ENCODE assay signal across 18 cellular contexts in genomic region chr17:334974-335481, GRCh38. TPM values are rescaled to one million over a fixed set of nuclear protein-coding genes. Genes with fewer than 3 reads are reported as not detected.
DNase-seq lines count a peak whose midpoint lies in the region; ATAC-seq and TF ChIP-seq lines count a peak whose summit lies in the region.
"Had no signal": no experiment of that assay in that cellular context is flagged by ENCODE, and none has a peak within 500 bp of the region (broad histone marks: within the 10 kb centered on the region; RNA-seq: fewer than 3 reads in every experiment).

No MANE protein-coding gene starts in this region.

- peak in 1 of 10 donors; percentile 59 for DNase-seq in naive thymus-derived CD8-positive, alpha-beta T cell
- DNase-seq in tibial artery (peak; percentile 16 to 58), UCSD-AML1 (lab: John Stamatoyannopoulos, UW; ENCODE audit: unreplicated experiment) (no peak), cerebellar nuclear complex (lab: John Stamatoyannopoulos, UW) (no peak), T-helper 1 cell (no peak)
- DNase-seq: activated CD8-positive, alpha-beta memory T cell treated with anti-CD3 and anti-CD28 coated beads, Interleukin-2, amount 50 U/mL, for 48 hours; activated naive CD4-positive, alpha-beta T cell treated with Interleukin-2 at 50 U/mL for 16 hours; caudate nucleus; foreskin keratinocyte; NCI-H1436 treated with DMSO at 0.1 percent for 48 hours; NCI-H345; NK-92 treated with Interleukin-12 subunit alpha and Interleukin-12 subunit beta, amount 100 ng/mL, for 24 hours; nucleus accumbens; stimulated activated naive CD4-positive, alpha-beta T cell treated with Interleukin-2 at 50 U/mL for 16 hours had no signal

- CTCF ChIA-PET in HEK293 (lab: Yijun Ruan, JAX): no interaction called here

- H3K36me3 Mint-ChIP-seq in brain: no peaks in the 10 kb centered on the region
- H3K36me3 Mint-ChIP-seq in naive thymus-derived CD8-positive, alpha-beta T cell: no peaks in the 10 kb centered on the region

- H3K4me3 Mint-ChIP-seq in brain: peak overlapping the region in 1 of 5 experiments; percentile 23
- H3K4me3 Mint-ChIP-seq in naive thymus-derived CD8-positive, alpha-beta T cell: peak overlapping the region in 9 of 10 donors; percentile 42 to 90 (median 72)
- H3K4me3 Mint-ChIP-seq: T-helper 1 cell treated with Interleukin-12 subunit alpha and Interleukin-12 subunit beta and Interleukin-4 antibody, amounts not matched to agents 30 μg/mL and 1 μg/mL, for 36 hours had no signal

- no peak overlapping the region for H3K4me3 ChIP-seq in HEK293 (ENCODE audit: low read depth, low read length)
- H3K4me3 ChIP-seq in tibial artery: no peak overlapping the region

- H3K36me3 ChIP-seq in HEK293 (ENCODE audit: control insufficient read depth in 2 of 2, insufficient read depth in 1 of 2, low read length in 2 of 2) (no peaks in the 10 kb centered on the region), tibial artery (no peaks in the 10 kb centered on the region)

- POLR2A ChIA-PET in HEK293 (lab: Yijun Ruan, JAX): no interaction called here
- POLR2A ChIA-PET in naive thymus-derived CD8-positive, alpha-beta T cell (lab: Charles Lee): interaction anchor here (1.1 to 2.1 kb wide), 4 partner anchors 9 to 76 kb away, joined by 3 to 6 read pairs (median 4); a partner anchor contains a TSS

- H3K4me1 ChIP-seq in HEK293 (ENCODE audit: control insufficient read depth, insufficient read depth, low read length) (peaks cover 9% of the 10 kb centered on the region), tibial artery (peaks cover 0 to 10% (median 0%) of the 10 kb centered on the region in 4 donors)
- H3K4me1 ChIP-seq: foreskin keratinocyte had no signal

- H3K9me3 ChIP-seq in HEK293 (ENCODE audit: control insufficient read depth, insufficient read depth, low read depth, low read length) (no peaks in the 10 kb centered on the region), tibial artery (no peaks in the 10 kb centered on the region)

- peaks cover 91% of the 10 kb centered on the region for H3K4me1 Mint-ChIP-seq in brain
- peaks cover 14 to 73% (median 44%) of the 10 kb centered on the region in 4 donors for H3K4me1 Mint-ChIP-seq in naive thymus-derived CD8-positive, alpha-beta T cell

- peak overlapping the region in 3 of 5 experiments; percentile 37 to 95 (median 83) for H3K27ac Mint-ChIP-seq in brain
- peak overlapping the region; percentile 29 to 98 (median 94) for H3K27ac Mint-ChIP-seq in naive thymus-derived CD8-positive, alpha-beta T cell
- H3K27ac Mint-ChIP-seq: T-helper 1 cell treated with Interleukin-12 subunit alpha and Interleukin-12 subunit beta and Interleukin-4 antibody, amounts not matched to agents 30 μg/mL and 1 μg/mL, for 36 hours had no signal

- TF ChIP-seq CTCF in HEK293 (tag by site-specific recombination; IDR thresholded peaks at IDR 0.05) (no peak), brain (conservative IDR thresholded peaks at IDR 0.05) (no peak), tibial artery (IDR thresholded peaks at IDR 0.05) (no peak)

- peaks cover 9% of the 10 kb centered on the region for H3K27me3 Mint-ChIP-seq in brain
- peaks cover 0 to 6% (median 0%) of the 10 kb centered on the region in 5 donors for H3K27me3 Mint-ChIP-seq in naive thymus-derived CD8-positive, alpha-beta T cell

- ATAC-seq in naive thymus-derived CD8-positive, alpha-beta T cell: no peak

- no peak overlapping the region for H3K27ac ChIP-seq in HEK293 (ENCODE audit: extremely low read depth, low read depth, low read length)
- H3K27ac ChIP-seq in tibial artery: no peak overlapping the region
- H3K27ac ChIP-seq: foreskin keratinocyte, RWPE1 had no signal

- peaks cover 0 to 61% of the 10 kb centered on the region in 2 donors for H3K27me3 ChIP-seq in tibial artery

- intact Hi-C loops in tibial artery (cut with DNase I; ENCODE audit: low total_unique reads): no loop called here

- H3K9me3 Mint-ChIP-seq in brain: peaks cover 0 to 3% (median 0%) of the 10 kb centered on the region in 5 experiments
- H3K9me3 Mint-ChIP-seq in naive thymus-derived CD8-positive, alpha-beta T cell: no peaks in the 10 kb centered on the region
- H3K9me3 Mint-ChIP-seq: T-helper 1 cell treated with Interleukin-12 subunit alpha and Interleukin-12 subunit beta and Interleukin-4 antibody, amounts not matched to agents 30 μg/mL and 1 μg/mL, for 36 hours had no signal

TF ChIP-seq in HEK293, 187 proteins besides CTCF, POLR2A, EP300 and RAD21:
- TF ChIP-seq, protein P1, sequence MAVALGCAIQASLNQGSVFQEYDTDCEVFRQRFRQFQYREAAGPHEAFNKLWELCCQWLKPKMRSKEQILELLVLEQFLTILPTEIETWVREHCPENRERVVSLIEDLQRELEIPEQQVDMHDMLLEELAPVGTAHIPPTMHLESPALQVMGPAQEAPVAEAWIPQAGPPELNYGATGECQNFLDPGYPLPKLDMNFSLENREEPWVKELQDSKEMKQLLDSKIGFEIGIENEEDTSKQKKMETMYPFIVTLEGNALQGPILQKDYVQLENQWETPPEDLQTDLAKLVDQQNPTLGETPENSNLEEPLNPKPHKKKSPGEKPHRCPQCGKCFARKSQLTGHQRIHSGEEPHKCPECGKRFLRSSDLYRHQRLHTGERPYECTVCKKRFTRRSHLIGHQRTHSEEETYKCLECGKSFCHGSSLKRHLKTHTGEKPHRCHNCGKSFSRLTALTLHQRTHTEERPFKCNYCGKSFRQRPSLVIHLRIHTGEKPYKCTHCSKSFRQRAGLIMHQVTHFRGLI (tag by site-specific recombination; IDR thresholded peaks at IDR 0.05): no peak
- 0 out of 2 replicates have a peak, but pooled peaks have one; percentile 15 for TF ChIP-seq ZFHX2 (tag by site-specific recombination; conservative IDR thresholded peaks at IDR 0.05)

RNA-seq across cellular contexts. Expression of gene RPH3AL, which starts 17.6 kb away (rescaled TPM):
- 2.7 TPM for polyA plus RNA-seq in brain (ENCODE audit: insufficient read depth, low read depth, low replicate concordance)
- total RNA-seq in naive thymus-derived CD8-positive, alpha-beta T cell: 10 to 100 TPM; 26.4 to 30.0 TPM
- 1 to 10 TPM; 1.9 to 5.7 (median 2.7) TPM for polyA plus RNA-seq in naive thymus-derived CD8-positive, alpha-beta T cell

Comparison
In these comparisons a context has a peak if more than half of its experiments do, and no peak if none do; other contexts are left out.
1. DNase-seq: peak in tibial artery (2 of 2); none in UCSD-AML1 (single experiment), cerebellar nuclear complex (0 of 2) and T-helper 1 cell (0 of 5).